Comparison of ENCODE assay signal across 13 cellular contexts in the genomic region with DNA sequence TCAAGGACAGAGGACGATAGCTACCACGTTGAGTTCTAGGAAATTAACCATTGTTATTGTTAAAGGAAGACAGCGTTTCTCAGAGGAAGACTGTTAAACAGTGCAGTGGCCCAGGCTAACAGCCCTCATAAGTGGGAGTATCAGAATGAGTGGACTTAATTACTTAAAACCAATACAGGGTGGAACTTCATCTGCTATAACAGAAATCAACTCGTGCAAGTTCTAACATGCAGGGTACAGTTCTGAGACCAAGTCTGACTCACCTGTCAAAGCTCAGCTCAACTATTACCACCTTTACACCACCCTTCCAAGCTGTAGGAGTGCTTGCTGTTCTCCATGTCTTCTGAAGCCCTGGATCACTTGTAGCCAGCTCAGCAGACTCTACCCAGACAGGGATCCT. TPM values are rescaled to one million over a fixed set of nuclear protein-coding genes. Genes with fewer than 3 reads are reported as not detected.
DNase-seq lines count a peak whose midpoint lies in the region; ATAC-seq and TF ChIP-seq lines count a peak whose summit lies in the region.
"Had no signal": no experiment of that assay in that cellular context is flagged by ENCODE, and none has a peak within 500 bp of the region (broad histone marks: within the 10 kb centered on the region; RNA-seq: fewer than 3 reads in every experiment).

No MANE protein-coding gene starts in this region.

- 54% methylated on average over 4 of the region's 4 CpGs for WGBS in right cardiac atrium

- intact Hi-C loops in right cardiac atrium (cut with DNase I) (no loop called here), upper lobe of right lung (cut with DNase I) (no loop called here)

- no peak overlapping the region for H3K4me3 ChIP-seq in epithelial cell of esophagus (ENCODE audit: low read length)
- no peak overlapping the region for H3K4me3 ChIP-seq in right cardiac atrium (ENCODE audit: low read length)
- no peak overlapping the region for H3K4me3 ChIP-seq in upper lobe of right lung

- no peak overlapping the region for H3K27ac ChIP-seq in right cardiac atrium (ENCODE audit: low read length)
- H3K27ac ChIP-seq in upper lobe of right lung: no peak overlapping the region

- H3K9me3 ChIP-seq in right cardiac atrium (ENCODE audit: control insufficient read depth, low read length) (no peaks in the 10 kb centered on the region), upper lobe of right lung (no peaks in the 10 kb centered on the region)

- ATAC-seq in GM18520 (IDR thresholded peaks at IDR 0.05; ENCODE audit: unreplicated experiment): peak; percentile 54
- peak; percentile 43 for ATAC-seq in GM21381 (IDR thresholded peaks at IDR 0.05; ENCODE audit: unreplicated experiment)
- peak; percentile 53 for ATAC-seq in HG03175 (IDR thresholded peaks at IDR 0.05; ENCODE audit: unreplicated experiment)
- ATAC-seq in right cardiac atrium: no peak
- ATAC-seq in upper lobe of right lung: no peak
- ATAC-seq: naive thymus-derived CD8-positive, alpha-beta T cell had no signal

- no peaks in the 10 kb centered on the region for H3K4me1 ChIP-seq in right cardiac atrium (ENCODE audit: control insufficient read depth, insufficient read depth, low read length)
- no peaks in the 10 kb centered on the region for H3K4me1 ChIP-seq in upper lobe of right lung

- no peaks in the 10 kb centered on the region for H3K36me3 ChIP-seq in upper lobe of right lung

- TF ChIP-seq CTCF in epithelial cell of esophagus (IDR thresholded peaks at IDR 0.05; ENCODE audit: insufficient read depth, low read depth, low read length, missing control alignments): no peak
- no peak for TF ChIP-seq CTCF in upper lobe of right lung (IDR thresholded peaks at IDR 0.05)

- no peaks in the 10 kb centered on the region for H3K27me3 ChIP-seq in right cardiac atrium (ENCODE audit: control insufficient read depth, insufficient read depth)
- H3K27me3 ChIP-seq in upper lobe of right lung: no peaks in the 10 kb centered on the region

- DNase-seq in epithelial cell of esophagus (ENCODE audit: low read depth) (peak; percentile 91), GM03348 (ENCODE audit: low spot score) (no peak), right cardiac atrium (no peak), dedifferentiated amniotic fluid mesenchymal stem cell (ENCODE audit: extremely low spot score) (no peak), upper lobe of right lung (no peak)
- DNase-seq: aorta; naive thymus-derived CD8-positive, alpha-beta T cell; NCI-H69; stimulated activated CD4-positive, alpha-beta T cell treated with anti-CD3 and anti-CD28 coated beads, Interleukin-12 subunit alpha, Interleukin-12 subunit beta, amount 100 ng/mL, for 4 hours; SW 1271 had no signal

RNA-seq across cellular contexts. Expression of gene CD86, which starts 26.4 kb away (rescaled TPM):
- total RNA-seq in right cardiac atrium (1 to 10 TPM; 3.1 to 5.4 (median 5.1) TPM), upper lobe of right lung (27.4 TPM)
- polyA plus RNA-seq in right cardiac atrium: 0.91 TPM

RNA-seq across cellular contexts. Expression of gene ILDR1, which starts 59.5 kb away (rescaled TPM):
- not detected for total RNA-seq in right cardiac atrium
- polyA plus RNA-seq in right cardiac atrium: not detected
- 6.9 TPM for total RNA-seq in upper lobe of right lung
- total RNA-seq: aorta; naive thymus-derived CD8-positive, alpha-beta T cell had no signal
- polyA plus RNA-seq: naive thymus-derived CD8-positive, alpha-beta T cell had no signal

Comparison
In these comparisons a context has a peak if more than half of its experiments do, and no peak if none do; other contexts are left out.
1. ATAC-seq: peak in GM18520 (single experiment), GM21381 (single experiment) and HG03175 (single experiment); none in right cardiac atrium (0 of 2) and upper lobe of right lung (single experiment).